Comparison of ENCODE assay signal across 8 cellular contexts in the genomic region with DNA sequence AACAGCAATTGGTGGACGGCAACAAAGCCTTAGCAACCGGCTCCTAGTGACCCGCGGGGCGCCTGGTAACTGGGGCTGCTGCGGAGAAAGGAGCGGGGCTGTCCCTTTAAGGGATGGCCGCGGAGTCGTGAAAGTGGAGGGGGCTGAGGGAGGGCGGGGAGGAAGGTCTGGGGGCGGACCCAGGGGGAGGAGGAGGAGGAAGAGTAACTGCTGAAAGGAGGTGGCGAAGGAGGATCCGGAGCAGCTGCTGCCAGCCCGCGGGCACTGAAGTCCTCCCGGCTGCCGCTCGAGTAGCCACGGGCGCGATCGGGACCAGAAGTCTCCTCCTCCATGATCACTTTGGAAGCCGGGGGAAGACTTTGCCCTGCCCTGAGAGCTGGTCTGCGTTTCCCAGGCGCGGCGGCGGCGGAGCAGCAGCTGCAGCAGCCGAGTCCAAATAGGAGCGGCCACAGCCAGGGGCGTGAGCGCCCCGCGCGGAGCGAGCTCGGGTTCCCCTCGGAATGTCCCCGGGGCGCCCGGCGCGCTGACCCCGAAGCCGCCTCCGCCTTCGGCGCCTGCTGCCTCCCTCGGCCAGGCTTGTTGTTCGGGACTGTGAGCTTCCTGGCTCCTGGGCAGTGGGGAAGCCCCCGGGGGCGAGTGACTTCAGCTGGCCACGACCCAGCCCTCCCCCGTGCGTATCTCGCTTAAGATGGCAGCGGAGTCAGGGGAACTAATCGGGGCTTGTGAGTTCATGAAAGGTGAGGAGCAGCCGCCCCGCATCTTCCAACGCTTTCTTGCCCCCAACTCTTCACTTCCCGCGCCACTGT. TPM values are rescaled to one million over a fixed set of nuclear protein-coding genes. Genes with fewer than 3 reads are reported as not detected.
A peak's percentile ranks its signal among the peaks of the same experiment; 100 is the strongest.
DNase-seq lines count a peak whose midpoint lies in the region; ATAC-seq and TF ChIP-seq lines count a peak whose summit lies in the region.

A gene with protein sequence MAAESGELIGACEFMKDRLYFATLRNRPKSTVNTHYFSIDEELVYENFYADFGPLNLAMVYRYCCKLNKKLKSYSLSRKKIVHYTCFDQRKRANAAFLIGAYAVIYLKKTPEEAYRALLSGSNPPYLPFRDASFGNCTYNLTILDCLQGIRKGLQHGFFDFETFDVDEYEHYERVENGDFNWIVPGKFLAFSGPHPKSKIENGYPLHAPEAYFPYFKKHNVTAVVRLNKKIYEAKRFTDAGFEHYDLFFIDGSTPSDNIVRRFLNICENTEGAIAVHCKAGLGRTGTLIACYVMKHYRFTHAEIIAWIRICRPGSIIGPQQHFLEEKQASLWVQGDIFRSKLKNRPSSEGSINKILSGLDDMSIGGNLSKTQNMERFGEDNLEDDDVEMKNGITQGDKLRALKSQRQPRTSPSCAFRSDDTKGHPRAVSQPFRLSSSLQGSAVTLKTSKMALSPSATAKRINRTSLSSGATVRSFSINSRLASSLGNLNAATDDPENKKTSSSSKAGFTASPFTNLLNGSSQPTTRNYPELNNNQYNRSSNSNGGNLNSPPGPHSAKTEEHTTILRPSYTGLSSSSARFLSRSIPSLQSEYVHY (plus strand): TSS at position 240 of the 806 bp plus-strand sequence. CDS start 449 bp downstream, at position 689.

- DNase-seq in AML-193 (lab: John Stamatoyannopoulos, UW) (peak; percentile 90 to 93), NCI-H460 (ENCODE audit: extremely low read depth, low read depth) (peak; percentile 91), choroid plexus epithelial cell (ENCODE audit: low read depth) (peak; percentile 97), kidney tubule cell (ENCODE audit: low spot score) (peak; percentile 97)
- DNase-seq in activated CD4-positive, alpha-beta T cell treated with anti-CD3 and anti-CD28 coated beads for 24 hours (ENCODE audit: low read depth in 2 of 2) = peak; percentile 69 to 75
- DNase-seq in stimulated activated CD4-positive, alpha-beta T cell treated with anti-CD3 and anti-CD28 coated beads, Interleukin-1b, Interleukin-23, amount 100 ng/mL, for 24 hours (ENCODE audit: low read depth in 4 of 4, low spot score in 1 of 4) = peak; percentile 44 to 83 (median 67)

- ATAC-seq in GM19043 (IDR thresholded peaks at IDR 0.05; ENCODE audit: low read depth, unreplicated experiment) (peak; percentile 56), HG03378 (IDR thresholded peaks at IDR 0.05; ENCODE audit: unreplicated experiment) (peak; percentile 56)

- H3K4me3 ChIP-seq in choroid plexus epithelial cell (ENCODE audit: low read depth, low read length) = peak within 1 kb of the TSS; percentile 87

- TF ChIP-seq CTCF in choroid plexus epithelial cell (conservative IDR thresholded peaks at IDR 0.05; ENCODE audit: low read depth, low read length) = no peak

RNA-seq across cellular contexts. Expression of the gene that starts here (rescaled TPM):
- total RNA-seq in NCI-H460 (2014; rRNA removed; shearing (Covaris generic)) = 4.0 and 4.6 TPM in 2 replicates
- 1.4 and 4.4 TPM in 2 replicates for polyA plus RNA-seq in NCI-H460 (2014; cell fraction: nucleus; rRNA removed)

Comparison
In these comparisons a context has a peak if more than half of its experiments do, and no peak if none do; other contexts are left out.
1. Peak in every context shown above with its lines: DNase-seq, ATAC-seq and H3K4me3 ChIP-seq.